ENCODE assay signal across 9 cellular contexts in genomic region chr7:47227762-47228177, GRCh38.
DNase-seq lines count a peak whose midpoint lies in the region; ATAC-seq and TF ChIP-seq lines count a peak whose summit lies in the region.
"Had no signal": no experiment of that assay in that cellular context is flagged by ENCODE, and none has a peak within 500 bp of the region (broad histone marks: within the 10 kb centered on the region; RNA-seq: fewer than 3 reads in every experiment).

No MANE protein-coding gene starts in this region.

- no peaks in the 10 kb centered on the region for H3K27me3 Mint-ChIP-seq in activated CD8-positive, alpha-beta T cell treated with anti-CD3 and anti-CD28 coated beads, Interleukin-2, amount 10 ng/mL, durations not matched to agents 7 days and 5 days (ENCODE audit: low read depth)
- H3K27me3 Mint-ChIP-seq: brain had no signal

- H3K4me3 Mint-ChIP-seq in activated CD8-positive, alpha-beta T cell treated with anti-CD3 and anti-CD28 coated beads, Interleukin-2, amount 10 ng/mL, durations not matched to agents 7 days and 5 days: no peak overlapping the region
- H3K4me3 Mint-ChIP-seq: brain had no signal

- peaks cover 4% of the 10 kb centered on the region for H3K4me1 Mint-ChIP-seq in activated CD8-positive, alpha-beta T cell treated with anti-CD3 and anti-CD28 coated beads, Interleukin-2, amount 10 ng/mL, durations not matched to agents 7 days and 5 days (ENCODE audit: low read depth)

- H3K9me3 Mint-ChIP-seq in activated CD8-positive, alpha-beta T cell treated with anti-CD3 and anti-CD28 coated beads, Interleukin-2, amount 10 ng/mL, durations not matched to agents 7 days and 5 days (ENCODE audit: insufficient read depth): no peaks in the 10 kb centered on the region

- CTCF ChIA-PET in activated CD8-positive, alpha-beta T cell treated with anti-CD3 and anti-CD28 coated beads, Interleukin-2, amount 10 ng/mL, durations not matched to agents 7 days and 5 days (lab: Charles Lee): no interaction called here

- no peak overlapping the region for H3K27ac Mint-ChIP-seq in activated CD8-positive, alpha-beta T cell treated with anti-CD3 and anti-CD28 coated beads, Interleukin-2, amount 10 ng/mL, durations not matched to agents 7 days and 5 days
- H3K27ac Mint-ChIP-seq: brain had no signal

- ATAC-seq in GM19468 (IDR thresholded peaks at IDR 0.05; ENCODE audit: extremely low read depth, unreplicated experiment): peak; percentile 65
- peak; percentile 83 for ATAC-seq in HG03457 (IDR thresholded peaks at IDR 0.05; ENCODE audit: unreplicated experiment)
- no peak for ATAC-seq in activated CD8-positive, alpha-beta T cell treated with anti-CD3 and anti-CD28 coated beads, Interleukin-2, amount 10 ng/mL, durations not matched to agents 7 days and 5 days

- H3K4me3 ChIP-seq in AG10803 (ENCODE audit: low read length): no peak overlapping the region
- no peak overlapping the region for H3K4me3 ChIP-seq in choroid plexus epithelial cell (ENCODE audit: low read depth, low read length)

- POLR2A ChIA-PET in activated CD8-positive, alpha-beta T cell treated with anti-CD3 and anti-CD28 coated beads, Interleukin-2, amount 10 ng/mL, durations not matched to agents 7 days and 5 days (lab: Charles Lee): no interaction called here

- H3K36me3 Mint-ChIP-seq in activated CD8-positive, alpha-beta T cell treated with anti-CD3 and anti-CD28 coated beads, Interleukin-2, amount 10 ng/mL, durations not matched to agents 7 days and 5 days (ENCODE audit: low read depth): no peaks in the 10 kb centered on the region
- H3K36me3 Mint-ChIP-seq: brain had no signal

- TF ChIP-seq CTCF in AG10803 (conservative IDR thresholded peaks at IDR 0.05; ENCODE audit: low read length) (no peak), choroid plexus epithelial cell (conservative IDR thresholded peaks at IDR 0.05; ENCODE audit: low read depth, low read length) (no peak)

- DNase-seq in AG10803 (ENCODE audit: low read depth): peak; percentile 72
- peak; percentile 73 for DNase-seq in choroid plexus epithelial cell (ENCODE audit: low read depth)
- DNase-seq in activated CD8-positive, alpha-beta T cell treated with anti-CD3 and anti-CD28 coated beads, Interleukin-2, amount 10 ng/mL, durations not matched to agents 7 days and 5 days: no peak
- DNase-seq in NCI-H2171 (lab: John Stamatoyannopoulos, UW): no peak
- DNase-seq in SKM-1 (lab: John Stamatoyannopoulos, UW; ENCODE audit: unreplicated experiment): no peak
- DNase-seq in NCI-H82 (lab: John Stamatoyannopoulos, UW): no peak

Comparison
In these comparisons a context has a peak if more than half of its experiments do, and no peak if none do; other contexts are left out.
1. DNase-seq: peak in AG10803 (single experiment) and choroid plexus epithelial cell (single experiment); none in activated CD8-positive, alpha-beta T cell treated with anti-CD3 and anti-CD28 coated beads, Interleukin-2, amount 10 ng/mL, durations not matched to agents 7 days and 5 days (single experiment), NCI-H2171 (single experiment), SKM-1 (single experiment) and NCI-H82 (single experiment).